Comparison of ENCODE assay signal across 1 cellular context in the genomic region with DNA sequence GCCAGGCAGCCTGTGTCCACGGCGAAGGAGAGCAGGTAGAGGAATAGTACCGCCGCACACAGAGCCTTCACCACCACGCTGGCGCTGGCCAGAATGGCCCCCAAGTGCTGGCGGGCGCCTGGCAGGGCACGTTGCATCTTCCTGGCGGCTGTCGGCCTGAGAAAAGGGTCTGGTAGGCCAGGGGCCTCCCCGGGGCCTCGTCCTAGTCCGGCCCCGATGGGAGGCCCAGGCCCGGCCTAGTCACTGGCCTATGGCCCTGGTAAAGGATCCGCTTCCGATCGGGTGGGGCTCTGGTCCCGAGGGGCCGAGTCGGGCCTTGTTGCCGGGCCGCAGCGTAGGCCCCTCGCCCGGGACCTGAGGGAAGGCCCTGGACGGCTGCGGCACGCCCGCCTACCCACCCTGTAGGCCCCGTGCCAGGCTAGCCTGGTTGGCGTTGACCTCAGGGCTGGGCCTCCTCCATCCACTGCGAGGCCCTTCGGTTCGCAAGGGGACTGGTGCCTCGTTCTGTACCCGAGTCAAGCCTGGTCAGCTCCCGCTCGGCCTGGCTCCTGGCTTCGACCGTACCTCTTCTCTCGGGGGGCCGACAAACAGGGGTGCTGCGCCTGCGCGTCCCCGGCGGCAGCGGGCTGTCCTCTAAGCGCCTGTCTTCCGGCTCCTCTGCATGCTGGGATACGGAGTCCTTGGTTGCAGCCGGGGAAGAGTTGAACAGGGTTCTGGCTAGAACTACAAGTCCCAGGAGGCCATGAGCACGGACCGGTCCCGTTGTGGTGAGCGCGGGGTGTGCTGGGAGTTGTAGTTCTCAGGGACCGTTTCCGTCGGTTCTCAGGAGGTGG.
TF ChIP-seq lines count a peak whose summit lies in the region.

A gene with protein sequence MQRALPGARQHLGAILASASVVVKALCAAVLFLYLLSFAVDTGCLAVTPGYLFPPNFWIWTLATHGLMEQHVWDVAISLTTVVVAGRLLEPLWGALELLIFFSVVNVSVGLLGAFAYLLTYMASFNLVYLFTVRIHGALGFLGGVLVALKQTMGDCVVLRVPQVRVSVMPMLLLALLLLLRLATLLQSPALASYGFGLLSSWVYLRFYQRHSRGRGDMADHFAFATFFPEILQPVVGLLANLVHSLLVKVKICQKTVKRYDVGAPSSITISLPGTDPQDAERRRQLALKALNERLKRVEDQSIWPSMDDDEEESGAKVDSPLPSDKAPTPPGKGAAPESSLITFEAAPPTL (minus strand): TSS at position 595 of the 833 bp plus-strand sequence. CDS start 458 bp downstream, at position 137.

TF ChIP-seq in HepG2, 621 proteins besides CTCF, POLR2A, EP300 and RAD21 (continued from another document and continues in another):
- TF ChIP-seq ZNF362 (CRISPR knock-in tag; IDR thresholded peaks at IDR 0.05; ENCODE audit: borderline replicate concordance) (no peak), HES4 (CRISPR knock-in tag; IDR thresholded peaks at IDR 0.05; ENCODE audit: borderline replicate concordance) (peak; percentile 69; the same call in 1 of the 2 replicates), ZNF180 (CRISPR knock-in tag; IDR thresholded peaks at IDR 0.05; ENCODE audit: borderline replicate concordance, low read depth) (no peak), ZNF451 (CRISPR knock-in tag; IDR thresholded peaks at IDR 0.05) (0 out of 2 replicates have a peak, but pooled peaks have one; percentile 79), ZNF7 (CRISPR knock-in tag; IDR thresholded peaks at IDR 0.05) (no peak), ZKSCAN1 (IDR thresholded peaks at IDR 0.05; ENCODE audit: low read length) (no peak), ZNF441 (CRISPR knock-in tag; IDR thresholded peaks at IDR 0.05; ENCODE audit: borderline replicate concordance) (no peak), NFKB2 (CRISPR knock-in tag; IDR thresholded peaks at IDR 0.05; ENCODE audit: borderline replicate concordance) (peak; percentile 71; the same call in 1 of the 2 replicates), REPIN1 (CRISPR knock-in tag; IDR thresholded peaks at IDR 0.05; ENCODE audit: borderline replicate concordance, low read depth) (peak; percentile 86), PBX3 (CRISPR knock-in tag; IDR thresholded peaks at IDR 0.05; ENCODE audit: borderline replicate concordance) (peak; percentile 13; the same call in 1 of the 2 replicates), ZNF576 (CRISPR knock-in tag; IDR thresholded peaks at IDR 0.05) (no peak), ZNF382 (CRISPR knock-in tag; IDR thresholded peaks at IDR 0.05; ENCODE audit: borderline replicate concordance) (no peak), RFXAP (CRISPR knock-in tag; IDR thresholded peaks at IDR 0.05; ENCODE audit: borderline replicate concordance) (peak; percentile 79; the same call in 1 of the 2 replicates), NR1H2 (CRISPR knock-in tag; IDR thresholded peaks at IDR 0.05; ENCODE audit: borderline replicate concordance, low read depth) (no peak; the same call in 1 of the 2 replicates), CREB3 (CRISPR knock-in tag; IDR thresholded peaks at IDR 0.05) (peak; percentile 34; the same call in 1 of the 2 replicates), BRF2 (CRISPR knock-in tag; IDR thresholded peaks at IDR 0.05) (no peak), ZMYM4 (CRISPR knock-in tag; IDR thresholded peaks at IDR 0.05) (no peak), SP1 (IDR thresholded peaks at IDR 0.05) (no peak), SP1 (CRISPR knock-in tag; IDR thresholded peaks at IDR 0.05) (no peak), ZNF777 (CRISPR knock-in tag; IDR thresholded peaks at IDR 0.05) (peak; percentile 91), HMGA1 (CRISPR knock-in tag; conservative IDR thresholded peaks at IDR 0.05) (no peak), ZNF20 (CRISPR knock-in tag; IDR thresholded peaks at IDR 0.05) (no peak), ZNF121 (CRISPR knock-in tag; IDR thresholded peaks at IDR 0.05) (no peak), ZNF691 (CRISPR knock-in tag; IDR thresholded peaks at IDR 0.05; ENCODE audit: borderline replicate concordance, low read depth) (no peak), GTF2F1 (IDR thresholded peaks at IDR 0.05; ENCODE audit: low read length) (no peak), SCMH1 (CRISPR knock-in tag; IDR thresholded peaks at IDR 0.05; ENCODE audit: borderline replicate concordance) (no peak), ZNF740 (CRISPR knock-in tag; IDR thresholded peaks at IDR 0.05) (no peak), ZNF234 (CRISPR knock-in tag; conservative IDR thresholded peaks at IDR 0.05) (peak; percentile 67; the same call in 1 of the 2 replicates), RCOR2 (CRISPR knock-in tag; IDR thresholded peaks at IDR 0.05) (no peak)
- TF ChIP-seq, protein P1, sequence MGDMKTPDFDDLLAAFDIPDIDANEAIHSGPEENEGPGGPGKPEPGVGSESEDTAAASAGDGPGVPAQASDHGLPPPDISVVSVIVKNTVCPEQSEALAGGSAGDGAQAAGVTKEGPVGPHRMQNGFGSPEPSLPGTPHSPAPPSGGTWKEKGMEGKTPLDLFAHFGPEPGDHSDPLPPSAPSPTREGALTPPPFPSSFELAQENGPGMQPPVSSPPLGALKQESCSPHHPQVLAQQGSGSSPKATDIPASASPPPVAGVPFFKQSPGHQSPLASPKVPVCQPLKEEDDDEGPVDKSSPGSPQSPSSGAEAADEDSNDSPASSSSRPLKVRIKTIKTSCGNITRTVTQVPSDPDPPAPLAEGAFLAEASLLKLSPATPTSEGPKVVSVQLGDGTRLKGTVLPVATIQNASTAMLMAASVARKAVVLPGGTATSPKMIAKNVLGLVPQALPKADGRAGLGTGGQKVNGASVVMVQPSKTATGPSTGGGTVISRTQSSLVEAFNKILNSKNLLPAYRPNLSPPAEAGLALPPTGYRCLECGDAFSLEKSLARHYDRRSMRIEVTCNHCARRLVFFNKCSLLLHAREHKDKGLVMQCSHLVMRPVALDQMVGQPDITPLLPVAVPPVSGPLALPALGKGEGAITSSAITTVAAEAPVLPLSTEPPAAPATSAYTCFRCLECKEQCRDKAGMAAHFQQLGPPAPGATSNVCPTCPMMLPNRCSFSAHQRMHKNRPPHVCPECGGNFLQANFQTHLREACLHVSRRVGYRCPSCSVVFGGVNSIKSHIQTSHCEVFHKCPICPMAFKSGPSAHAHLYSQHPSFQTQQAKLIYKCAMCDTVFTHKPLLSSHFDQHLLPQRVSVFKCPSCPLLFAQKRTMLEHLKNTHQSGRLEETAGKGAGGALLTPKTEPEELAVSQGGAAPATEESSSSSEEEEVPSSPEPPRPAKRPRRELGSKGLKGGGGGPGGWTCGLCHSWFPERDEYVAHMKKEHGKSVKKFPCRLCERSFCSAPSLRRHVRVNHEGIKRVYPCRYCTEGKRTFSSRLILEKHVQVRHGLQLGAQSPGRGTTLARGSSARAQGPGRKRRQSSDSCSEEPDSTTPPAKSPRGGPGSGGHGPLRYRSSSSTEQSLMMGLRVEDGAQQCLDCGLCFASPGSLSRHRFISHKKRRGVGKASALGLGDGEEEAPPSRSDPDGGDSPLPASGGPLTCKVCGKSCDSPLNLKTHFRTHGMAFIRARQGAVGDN (CRISPR knock-in tag; IDR thresholded peaks at IDR 0.05), result peak; percentile 95
- TF ChIP-seq, protein P2, sequence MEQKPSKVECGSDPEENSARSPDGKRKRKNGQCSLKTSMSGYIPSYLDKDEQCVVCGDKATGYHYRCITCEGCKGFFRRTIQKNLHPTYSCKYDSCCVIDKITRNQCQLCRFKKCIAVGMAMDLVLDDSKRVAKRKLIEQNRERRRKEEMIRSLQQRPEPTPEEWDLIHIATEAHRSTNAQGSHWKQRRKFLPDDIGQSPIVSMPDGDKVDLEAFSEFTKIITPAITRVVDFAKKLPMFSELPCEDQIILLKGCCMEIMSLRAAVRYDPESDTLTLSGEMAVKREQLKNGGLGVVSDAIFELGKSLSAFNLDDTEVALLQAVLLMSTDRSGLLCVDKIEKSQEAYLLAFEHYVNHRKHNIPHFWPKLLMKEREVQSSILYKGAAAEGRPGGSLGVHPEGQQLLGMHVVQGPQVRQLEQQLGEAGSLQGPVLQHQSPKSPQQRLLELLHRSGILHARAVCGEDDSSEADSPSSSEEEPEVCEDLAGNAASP (CRISPR knock-in tag; IDR thresholded peaks at IDR 0.05; ENCODE audit: borderline replicate concordance), result no peak; the same call in none of the 2 replicates
- TF ChIP-seq, protein P3, sequence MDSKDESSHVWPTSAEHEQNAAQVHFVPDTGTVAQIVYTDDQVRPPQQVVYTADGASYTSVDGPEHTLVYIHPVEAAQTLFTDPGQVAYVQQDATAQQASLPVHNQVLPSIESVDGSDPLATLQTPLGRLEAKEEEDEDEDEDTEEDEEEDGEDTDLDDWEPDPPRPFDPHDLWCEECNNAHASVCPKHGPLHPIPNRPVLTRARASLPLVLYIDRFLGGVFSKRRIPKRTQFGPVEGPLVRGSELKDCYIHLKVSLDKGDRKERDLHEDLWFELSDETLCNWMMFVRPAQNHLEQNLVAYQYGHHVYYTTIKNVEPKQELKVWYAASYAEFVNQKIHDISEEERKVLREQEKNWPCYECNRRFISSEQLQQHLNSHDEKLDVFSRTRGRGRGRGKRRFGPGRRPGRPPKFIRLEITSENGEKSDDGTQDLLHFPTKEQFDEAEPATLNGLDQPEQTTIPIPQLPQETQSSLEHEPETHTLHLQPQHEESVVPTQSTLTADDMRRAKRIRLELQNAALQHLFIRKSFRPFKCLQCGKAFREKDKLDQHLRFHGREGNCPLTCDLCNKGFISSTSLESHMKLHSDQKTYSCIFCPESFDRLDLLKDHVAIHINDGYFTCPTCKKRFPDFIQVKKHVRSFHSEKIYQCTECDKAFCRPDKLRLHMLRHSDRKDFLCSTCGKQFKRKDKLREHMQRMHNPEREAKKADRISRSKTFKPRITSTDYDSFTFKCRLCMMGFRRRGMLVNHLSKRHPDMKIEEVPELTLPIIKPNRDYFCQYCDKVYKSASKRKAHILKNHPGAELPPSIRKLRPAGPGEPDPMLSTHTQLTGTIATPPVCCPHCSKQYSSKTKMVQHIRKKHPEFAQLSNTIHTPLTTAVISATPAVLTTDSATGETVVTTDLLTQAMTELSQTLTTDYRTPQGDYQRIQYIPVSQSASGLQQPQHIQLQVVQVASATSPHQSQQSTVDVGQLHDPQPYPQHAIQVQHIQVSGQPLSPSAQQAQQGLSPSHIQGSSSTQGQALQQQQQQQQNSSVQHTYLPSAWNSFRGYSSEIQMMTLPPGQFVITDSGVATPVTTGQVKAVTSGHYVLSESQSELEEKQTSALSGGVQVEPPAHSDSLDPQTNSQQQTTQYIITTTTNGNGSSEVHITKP (CRISPR knock-in tag; IDR thresholded peaks at IDR 0.05; ENCODE audit: low read depth), result peak; percentile 88
- TF ChIP-seq, protein P4, sequence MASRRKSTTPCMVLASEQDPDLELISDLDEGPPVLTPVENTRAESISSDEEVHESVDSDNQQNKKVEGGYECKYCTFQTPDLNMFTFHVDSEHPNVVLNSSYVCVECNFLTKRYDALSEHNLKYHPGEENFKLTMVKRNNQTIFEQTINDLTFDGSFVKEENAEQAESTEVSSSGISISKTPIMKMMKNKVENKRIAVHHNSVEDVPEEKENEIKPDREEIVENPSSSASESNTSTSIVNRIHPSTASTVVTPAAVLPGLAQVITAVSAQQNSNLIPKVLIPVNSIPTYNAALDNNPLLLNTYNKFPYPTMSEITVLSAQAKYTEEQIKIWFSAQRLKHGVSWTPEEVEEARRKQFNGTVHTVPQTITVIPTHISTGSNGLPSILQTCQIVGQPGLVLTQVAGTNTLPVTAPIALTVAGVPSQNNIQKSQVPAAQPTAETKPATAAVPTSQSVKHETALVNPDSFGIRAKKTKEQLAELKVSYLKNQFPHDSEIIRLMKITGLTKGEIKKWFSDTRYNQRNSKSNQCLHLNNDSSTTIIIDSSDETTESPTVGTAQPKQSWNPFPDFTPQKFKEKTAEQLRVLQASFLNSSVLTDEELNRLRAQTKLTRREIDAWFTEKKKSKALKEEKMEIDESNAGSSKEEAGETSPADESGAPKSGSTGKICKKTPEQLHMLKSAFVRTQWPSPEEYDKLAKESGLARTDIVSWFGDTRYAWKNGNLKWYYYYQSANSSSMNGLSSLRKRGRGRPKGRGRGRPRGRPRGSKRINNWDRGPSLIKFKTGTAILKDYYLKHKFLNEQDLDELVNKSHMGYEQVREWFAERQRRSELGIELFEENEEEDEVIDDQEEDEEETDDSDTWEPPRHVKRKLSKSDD (CRISPR knock-in tag; IDR thresholded peaks at IDR 0.05; ENCODE audit: low read depth), result no peak; the same call in 1 of the 2 replicates
